Comparison of ENCODE assay signal across 19 cellular contexts in the genomic region with DNA sequence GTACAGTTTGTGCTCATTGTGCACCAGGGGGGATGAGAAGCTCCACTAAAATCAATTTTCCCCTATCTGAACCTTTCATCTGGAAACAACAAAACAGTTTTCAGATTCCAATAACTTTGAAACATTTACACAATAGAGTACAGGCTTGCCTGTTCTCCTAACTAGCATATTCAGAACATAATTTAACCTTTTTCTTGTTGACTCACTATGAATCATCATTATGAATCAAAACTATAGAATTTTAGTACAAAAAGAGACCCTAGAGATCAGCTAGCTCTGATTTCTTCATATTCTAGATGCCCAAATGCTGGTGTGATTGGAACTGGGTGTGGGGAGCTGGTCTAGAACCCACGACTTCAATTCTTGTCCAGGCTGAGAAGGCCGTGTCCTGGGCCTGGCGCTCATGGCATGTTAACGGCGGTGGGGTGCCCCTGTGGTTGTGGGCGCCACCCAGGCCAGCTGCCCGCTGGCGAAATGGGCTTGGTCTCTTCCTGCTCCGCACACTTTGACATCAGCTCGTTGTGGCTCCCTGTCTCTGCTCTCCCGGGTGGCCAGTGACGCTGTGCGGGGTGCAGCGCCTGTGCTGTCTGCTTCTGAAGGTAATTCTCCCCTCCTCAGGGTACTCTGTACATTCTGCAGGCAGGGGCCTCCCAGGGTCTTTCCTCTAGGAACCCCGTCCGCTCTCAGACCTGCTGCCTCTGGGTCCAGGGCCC. TPM values are rescaled to one million over a fixed set of nuclear protein-coding genes. Genes with fewer than 3 reads are reported as not detected.
DNase-seq lines count a peak whose midpoint lies in the region; ATAC-seq and TF ChIP-seq lines count a peak whose summit lies in the region.
"Had no signal": no experiment of that assay in that cellular context is flagged by ENCODE, and none has a peak within 500 bp of the region (broad histone marks: within the 10 kb centered on the region; RNA-seq: fewer than 3 reads in every experiment).

No MANE protein-coding gene starts in this region.

- peaks cover 14% of the 10 kb centered on the region for H3K27me3 Mint-ChIP-seq in HFFc6 (ENCODE audit: insufficient read depth)
- H3K27me3 Mint-ChIP-seq in activated T-helper 17 cell treated with anti-CD3 and anti-CD28 coated beads, Interleukin-2, amount 50 U/mL, for 72 hours, result peaks cover 3% of the 10 kb centered on the region
- peaks cover 9% of the 10 kb centered on the region for H3K27me3 Mint-ChIP-seq in stimulated activated naive CD8-positive, alpha-beta T cell treated with anti-CD3 and anti-CD28 coated beads, Interleukin-15, amount 100 ng/mL, for 72 hours
- H3K27me3 Mint-ChIP-seq in CD8-positive, alpha-beta memory T cell, result peaks cover 2 to 20% of the 10 kb centered on the region in 2 donors

- no peak for TF ChIP-seq EP300 in sigmoid colon (IDR thresholded peaks at IDR 0.05)

- H3K36me3 Mint-ChIP-seq in HFFc6 (ENCODE audit: low read depth), result no peaks in the 10 kb centered on the region
- no peaks in the 10 kb centered on the region for H3K36me3 Mint-ChIP-seq in activated T-helper 17 cell treated with anti-CD3 and anti-CD28 coated beads, Interleukin-2, amount 50 U/mL, for 72 hours (ENCODE audit: low read depth)
- no peaks in the 10 kb centered on the region for H3K36me3 Mint-ChIP-seq in CD8-positive, alpha-beta memory T cell
- H3K36me3 Mint-ChIP-seq: CD4-positive, alpha-beta memory T cell had no signal

- no peak overlapping the region for H3K4me3 Mint-ChIP-seq in HFFc6
- no peak overlapping the region for H3K4me3 Mint-ChIP-seq in activated T-helper 17 cell treated with anti-CD3 and anti-CD28 coated beads, Interleukin-2, amount 50 U/mL, for 72 hours
- H3K4me3 Mint-ChIP-seq in stimulated activated naive CD8-positive, alpha-beta T cell treated with anti-CD3 and anti-CD28 coated beads, Interleukin-15, amount 100 ng/mL, for 72 hours, result no peak overlapping the region
- no peak overlapping the region for H3K4me3 Mint-ChIP-seq in CD8-positive, alpha-beta memory T cell
- H3K4me3 Mint-ChIP-seq: activated CD8-positive, alpha-beta T cell treated with anti-CD3 and anti-CD28 coated beads, Interleukin-2, amount 10 ng/mL, durations not matched to agents 7 days and 5 days; CD4-positive, alpha-beta memory T cell; WTC11 had no signal

- 92 to 94% methylated on average over 16 of the region's 16 CpGs for WGBS in sigmoid colon, 2 donors

- no peak overlapping the region for H3K27ac ChIP-seq in sigmoid colon
- no peak overlapping the region for H3K27ac ChIP-seq in CD8-positive, alpha-beta memory T cell (ENCODE audit: low read depth, low read length)
- H3K27ac ChIP-seq: colonic mucosa, Peyer's patch, tibial artery had no signal

- TF ChIP-seq POLR2A in sigmoid colon (IDR thresholded peaks at IDR 0.05), result no peak

- DNase-seq in HFFc6 (peak; percentile 6), fibroblast of mammary gland (ENCODE audit: low read depth) (peak; percentile 70), sigmoid colon (no peak)
- DNase-seq in stimulated activated naive CD8-positive, alpha-beta T cell treated with anti-CD3 and anti-CD28 coated beads, Interleukin-15, amount 100 ng/mL, for 72 hours, result no peak
- no peak for DNase-seq in CD8-positive, alpha-beta memory T cell
- DNase-seq: activated CD8-positive, alpha-beta T cell treated with anti-CD3 and anti-CD28 coated beads, Interleukin-2, amount 10 ng/mL, durations not matched to agents 7 days and 5 days; amniotic stem cell; CD4-positive, alpha-beta memory T cell; colonic mucosa; DMS79 treated with DMSO at 0.1 percent for 48 hours; KG1; NCI-H1092 treated with DMSO at 0.1 percent for 48 hours; NCI-H774; Peyer's patch; stimulated activated CD4-positive, alpha-beta T cell treated with anti-CD3 and anti-CD28 coated beads, Interleukin-4, amount 100 ng/mL, for 4 hours; tibial artery had no signal

- no peak overlapping the region for H3K27ac Mint-ChIP-seq in HFFc6
- peak overlapping the region; percentile 50 for H3K27ac Mint-ChIP-seq in activated T-helper 17 cell treated with anti-CD3 and anti-CD28 coated beads, Interleukin-2, amount 50 U/mL, for 72 hours
- H3K27ac Mint-ChIP-seq in stimulated activated naive CD8-positive, alpha-beta T cell treated with anti-CD3 and anti-CD28 coated beads, Interleukin-15, amount 100 ng/mL, for 72 hours, result peak overlapping the region in 1 of 2 donors; percentile 79
- H3K27ac Mint-ChIP-seq in CD8-positive, alpha-beta memory T cell, result no peak overlapping the region
- H3K27ac Mint-ChIP-seq: activated CD8-positive, alpha-beta T cell treated with anti-CD3 and anti-CD28 coated beads, Interleukin-2, amount 10 ng/mL, durations not matched to agents 7 days and 5 days; CD4-positive, alpha-beta memory T cell; WTC11 had no signal

- H3K4me1 Mint-ChIP-seq in HFFc6 (ENCODE audit: low read depth), result peaks cover 37% of the 10 kb centered on the region
- H3K4me1 Mint-ChIP-seq in activated T-helper 17 cell treated with anti-CD3 and anti-CD28 coated beads, Interleukin-2, amount 50 U/mL, for 72 hours, result peaks cover 9% of the 10 kb centered on the region
- no peaks in the 10 kb centered on the region for H3K4me1 Mint-ChIP-seq in stimulated activated naive CD8-positive, alpha-beta T cell treated with anti-CD3 and anti-CD28 coated beads, Interleukin-15, amount 100 ng/mL, for 72 hours
- no peaks in the 10 kb centered on the region for H3K4me1 Mint-ChIP-seq in CD8-positive, alpha-beta memory T cell
- H3K4me1 Mint-ChIP-seq: CD4-positive, alpha-beta memory T cell had no signal

- H3K4me1 ChIP-seq in sigmoid colon, result peaks cover 0 to 8% (median 2%) of the 10 kb centered on the region in 4 donors
- no peaks in the 10 kb centered on the region for H3K4me1 ChIP-seq in CD8-positive, alpha-beta memory T cell (ENCODE audit: insufficient read depth, low read length)
- H3K4me1 ChIP-seq: colonic mucosa, Peyer's patch had no signal

- no peaks in the 10 kb centered on the region for H3K27me3 ChIP-seq in sigmoid colon
- no peaks in the 10 kb centered on the region for H3K27me3 ChIP-seq in CD8-positive, alpha-beta memory T cell (ENCODE audit: insufficient read depth, low read length, poor library complexity, severe bottlenecking)
- H3K27me3 ChIP-seq: colonic mucosa, Peyer's patch, tibial artery had no signal

- ATAC-seq in activated T-helper 17 cell treated with anti-CD3 and anti-CD28 coated beads, Interleukin-2, amount 50 U/mL, for 72 hours (replicated peaks), result peak; percentile 35
- ATAC-seq in stimulated activated naive CD8-positive, alpha-beta T cell treated with anti-CD3 and anti-CD28 coated beads, Interleukin-15, amount 100 ng/mL, for 72 hours, result peak; percentile 12
- ATAC-seq in HG03039 (IDR thresholded peaks at IDR 0.05; ENCODE audit: unreplicated experiment), result no peak
- ATAC-seq: activated CD8-positive, alpha-beta T cell treated with anti-CD3 and anti-CD28 coated beads, Interleukin-2, amount 10 ng/mL, durations not matched to agents 7 days and 5 days; WTC11 had no signal

- POLR2A ChIA-PET in CD8-positive, alpha-beta memory T cell (lab: Charles Lee), result no interaction called here

- intact Hi-C loops in sigmoid colon (cut with DNase I), result no loop called here

- TF ChIP-seq CTCF in HFFc6 (IDR thresholded peaks at IDR 0.05), result no peak
- no peak for TF ChIP-seq CTCF in fibroblast of mammary gland (conservative IDR thresholded peaks at IDR 0.05; ENCODE audit: control insufficient read depth, insufficient read depth, low read depth, low read length)
- no peak for TF ChIP-seq CTCF in sigmoid colon (IDR thresholded peaks at IDR 0.05)

- H3K9me3 ChIP-seq in sigmoid colon, result no peaks in the 10 kb centered on the region
- no peaks in the 10 kb centered on the region for H3K9me3 ChIP-seq in CD8-positive, alpha-beta memory T cell (ENCODE audit: low read length)
- H3K9me3 ChIP-seq: colonic mucosa, Peyer's patch, tibial artery had no signal

- CTCF ChIA-PET in CD8-positive, alpha-beta memory T cell (lab: Charles Lee), result no interaction called here

- no peaks in the 10 kb centered on the region for H3K9me3 Mint-ChIP-seq in HFFc6
- no peaks in the 10 kb centered on the region for H3K9me3 Mint-ChIP-seq in activated T-helper 17 cell treated with anti-CD3 and anti-CD28 coated beads, Interleukin-2, amount 50 U/mL, for 72 hours
- H3K9me3 Mint-ChIP-seq in stimulated activated naive CD8-positive, alpha-beta T cell treated with anti-CD3 and anti-CD28 coated beads, Interleukin-15, amount 100 ng/mL, for 72 hours, result no peaks in the 10 kb centered on the region
- H3K9me3 Mint-ChIP-seq in CD8-positive, alpha-beta memory T cell, result peaks cover 0 to 3% (median 0%) of the 10 kb centered on the region in 5 donors

- H3K36me3 ChIP-seq in sigmoid colon, result no peaks in the 10 kb centered on the region
- no peaks in the 10 kb centered on the region for H3K36me3 ChIP-seq in CD8-positive, alpha-beta memory T cell (ENCODE audit: insufficient read depth, low read length)
- H3K36me3 ChIP-seq: colonic mucosa, Peyer's patch, tibial artery had no signal

- no peak overlapping the region for H3K4me3 ChIP-seq in fibroblast of mammary gland (ENCODE audit: control insufficient read depth, low read depth, low read length)
- no peak overlapping the region for H3K4me3 ChIP-seq in sigmoid colon
- H3K4me3 ChIP-seq in CD8-positive, alpha-beta memory T cell (ENCODE audit: low read length), result no peak overlapping the region
- H3K4me3 ChIP-seq: colonic mucosa, Peyer's patch, tibial artery had no signal

RNA-seq across cellular contexts. Expression of a gene that starts 29.9 kb away (rescaled TPM):
- total RNA-seq in HFFc6 (2021; fragmentation: NEBNext Ultra II Directional; extraction: Animal tissue kit (Norgen Biotek cat#: 25700)), result 1 to 10 TPM; 2.3 to 4.0 (median 2.7) TPM
- 10 to 100 TPM; 12.3 to 13.2 TPM for total RNA-seq in activated T-helper 17 cell treated with anti-CD3 and anti-CD28 coated beads, Interleukin-2, amount 50 U/mL, for 72 hours
- 10 to 100 TPM in 1 of 4 donors, 1 to 10 TPM in 3; 6.9 to 16.6 (median 7.5) TPM for total RNA-seq in sigmoid colon
- 1 to 10 TPM in 1 of 3 donors, under 1 TPM in 2; under 0.01 to 2.0 (median 0.23) TPM for polyA plus RNA-seq in sigmoid colon
- total RNA-seq in CD8-positive, alpha-beta memory T cell, result 1 to 10 TPM; 2.2 to 2.8 TPM
- polyA plus RNA-seq in CD8-positive, alpha-beta memory T cell, result 5.9 TPM

Comparison
In these comparisons a context has a peak if more than half of its experiments do, and no peak if none do; other contexts are left out.
1. DNase-seq: peak in HFFc6 (single experiment) and fibroblast of mammary gland (single experiment); none in stimulated activated naive CD8-positive, alpha-beta T cell treated with anti-CD3 and anti-CD28 coated beads, Interleukin-15, amount 100 ng/mL, for 72 hours (0 of 2), sigmoid colon (single experiment) and CD8-positive, alpha-beta memory T cell (0 of 5).